Comparison of ENCODE assay signal across 8 cellular contexts in the genomic region with DNA sequence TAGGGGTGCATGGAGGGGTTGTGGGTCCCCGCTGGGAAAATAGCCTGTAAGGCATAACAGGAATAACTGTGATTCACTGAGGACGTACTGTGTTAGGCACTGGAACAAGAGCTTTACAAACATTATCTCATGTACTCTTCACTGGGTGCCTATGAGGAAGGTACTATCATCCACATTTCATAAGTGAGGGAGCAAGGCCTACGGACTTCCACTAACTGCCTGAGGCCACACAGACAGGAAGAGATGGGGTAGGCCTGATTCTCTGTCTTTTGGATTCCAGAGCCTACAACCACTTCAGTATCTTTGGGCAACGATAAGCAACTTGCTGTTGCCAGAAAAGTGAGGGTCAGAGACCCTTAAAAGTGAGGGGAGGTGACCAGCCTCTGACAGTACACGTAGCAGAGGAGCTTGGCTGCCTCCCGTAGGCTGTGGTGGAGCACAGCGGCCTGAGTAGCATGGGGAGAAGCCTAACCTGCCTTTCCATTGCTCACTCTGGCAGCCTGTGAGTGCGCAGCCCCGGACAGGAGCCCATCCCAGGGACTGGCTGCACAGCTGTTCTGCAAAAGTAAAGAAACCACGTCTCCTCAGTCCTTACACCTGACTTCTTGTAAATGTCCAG. TPM values are rescaled to one million over a fixed set of nuclear protein-coding genes. Genes with fewer than 3 reads are reported as not detected.
DNase-seq lines count a peak whose midpoint lies in the region; ATAC-seq and TF ChIP-seq lines count a peak whose summit lies in the region.

No MANE protein-coding gene starts in this region.

- H3K4me3 ChIP-seq in HFF-Myc (replicated peaks; ENCODE audit: low read depth, low read length) (no peak overlapping the region), thyroid gland (replicated peaks in 1 of 3) (no peak overlapping the region)

- intact Hi-C loops in thyroid gland (cut with DNase I) = loop anchor here (10.0 kb wide), 1 partner anchor 568 kb away; no protein-coding TSS in a partner anchor

- no peak for ATAC-seq in GM18870 (IDR thresholded peaks at IDR 0.05; ENCODE audit: unreplicated experiment)

- no peaks in the 10 kb centered on the region for H3K4me1 ChIP-seq in thyroid gland

- DNase-seq in D341Med (ENCODE audit: low spot score) = peak; percentile 75
- no peak for DNase-seq in HFF-Myc (ENCODE audit: extremely low read depth, low read depth)
- peak; percentile 36 for DNase-seq in UCSD-AML1 (lab: John Stamatoyannopoulos, UW; ENCODE audit: unreplicated experiment)
- DNase-seq in islet precursor cell = peak; percentile 75
- DNase-seq in medulla oblongata (ENCODE audit: extremely low spot score) = no peak
- no peak for DNase-seq in NOMO-1 (lab: John Stamatoyannopoulos, UW; ENCODE audit: unreplicated experiment in 2 of 2)
- no peak for DNase-seq in thyroid gland

- no peak overlapping the region for H3K27ac ChIP-seq in thyroid gland

- no peaks in the 10 kb centered on the region for H3K9me3 ChIP-seq in thyroid gland

- TF ChIP-seq POLR2A in thyroid gland (IDR thresholded peaks at IDR 0.05) = no peak

- TF ChIP-seq CTCF in HFF-Myc (IDR thresholded peaks at IDR 0.05; ENCODE audit: low read depth, low read length, missing control alignments) = peak; percentile 59
- TF ChIP-seq CTCF in thyroid gland (IDR thresholded peaks at IDR 0.05) = peak in 1 of 6 experiments; percentile 14

- H3K36me3 ChIP-seq in thyroid gland = no peaks in the 10 kb centered on the region

- H3K27me3 ChIP-seq in thyroid gland = no peaks in the 10 kb centered on the region

- WGBS in thyroid gland, 2 donors = 82 to 87% methylated on average over 10 of the region's 10 CpGs

RNA-seq across cellular contexts. Expression of a gene that starts 30.4 kb away (rescaled TPM):
- total RNA-seq in thyroid gland = 100 to 1,000 TPM; 227 to 320 (median 275) TPM

RNA-seq across cellular contexts. Expression of a gene that starts 31.5 kb away (rescaled TPM):
- 10 to 100 TPM; 16.4 to 23.0 (median 19.1) TPM for total RNA-seq in thyroid gland

Comparison
In these comparisons a context has a peak if more than half of its experiments do, and no peak if none do; other contexts are left out.
1. DNase-seq: peak in D341Med (single experiment), UCSD-AML1 (single experiment) and islet precursor cell (single experiment); none in HFF-Myc (single experiment), medulla oblongata (single experiment), NOMO-1 (0 of 2) and thyroid gland (0 of 2).